16 cellular contexts compared by ENCODE assay signal in genomic region chr3:124774841-124775402, GRCh38. TPM values are rescaled to one million over a fixed set of nuclear protein-coding genes. Genes with fewer than 3 reads are reported as not detected.
DNase-seq lines count a peak whose midpoint lies in the region; ATAC-seq and TF ChIP-seq lines count a peak whose summit lies in the region.
"Had no signal": no experiment of that assay in that cellular context is flagged by ENCODE, and none has a peak within 500 bp of the region (broad histone marks: within the 10 kb centered on the region; RNA-seq: fewer than 3 reads in every experiment).

No MANE protein-coding gene starts in this region.

- no peak for DNase-seq in HFFc6
- DNase-seq in ascending aorta (ENCODE audit: low spot score in 2 of 2) = no peak
- no peak for DNase-seq in mesenteric fat pad (ENCODE audit: low spot score)
- DNase-seq in effector CD4-positive, alpha-beta T cell = no peak
- no peak for DNase-seq in HT-29 (ENCODE audit: low spot score)
- DNase-seq: CD4-positive, CD25-positive, alpha-beta regulatory T cell; effector CD8-positive, alpha-beta T cell; NCI-H526; occipital lobe; stimulated activated CD4-positive, alpha-beta T cell treated with anti-CD3 and anti-CD28 coated beads, Interleukin-1b, Interleukin-23, amount 100 ng/mL, for 48 hours; stimulated activated CD8-positive, alpha-beta memory T cell treated with anti-CD3 and anti-CD28 coated beads, Interleukin-4, amount 100 ng/mL, for 48 hours had no signal

- peak overlapping the region; percentile 57; the same call in 1 of the 2 replicates for H3K4me3 Mint-ChIP-seq in HFFc6
- H3K4me3 Mint-ChIP-seq: activated T-helper 1 cell treated with anti-CD3 and anti-CD28 coated beads, Interleukin-12 subunit alpha, Interleukin-12 subunit beta, Interleukin-2, Interleukin-4 antibody, amounts not matched to agents 30 ng/mL and 10 ng/mL and 1 ng/mL, durations not matched to agents 14 hours and 24 hours and 36 hours; CD4-positive, CD25-positive, alpha-beta regulatory T cell had no signal

- peaks cover 73% of the 10 kb centered on the region for H3K4me1 Mint-ChIP-seq in HFFc6 (ENCODE audit: low read depth)
- H3K4me1 Mint-ChIP-seq: CD4-positive, CD25-positive, alpha-beta regulatory T cell had no signal

- no peak for ATAC-seq in HG02870 (IDR thresholded peaks at IDR 0.05; ENCODE audit: unreplicated experiment)

- H3K27me3 Mint-ChIP-seq in HFFc6 (ENCODE audit: insufficient read depth) = no peaks in the 10 kb centered on the region; the same call in 1 of the 2 replicates

- intact Hi-C loops in ascending aorta (cut with DNase I) = loop anchor here (5.0 kb wide), 1 partner anchor 37 kb away; no protein-coding TSS in a partner anchor

- peak overlapping the region; percentile 83 for H3K27ac Mint-ChIP-seq in HFFc6
- H3K27ac Mint-ChIP-seq: activated T-helper 1 cell treated with anti-CD3 and anti-CD28 coated beads, Interleukin-12 subunit alpha, Interleukin-12 subunit beta, Interleukin-2, Interleukin-4 antibody, amounts not matched to agents 30 ng/mL and 10 ng/mL and 1 ng/mL, durations not matched to agents 14 hours and 24 hours and 36 hours; CD4-positive, CD25-positive, alpha-beta regulatory T cell had no signal

- 96% methylated on average over 7 of the region's 7 CpGs for WGBS in liver

- H3K9me3 ChIP-seq in ascending aorta = no peaks in the 10 kb centered on the region
- H3K9me3 ChIP-seq in liver (ENCODE audit: control insufficient read depth in 4 of 4, low read length in 3 of 4) = no peaks in the 10 kb centered on the region
- H3K9me3 ChIP-seq in skeletal muscle tissue (ENCODE audit: control insufficient read depth in 3 of 3, low read length in 3 of 3) = no peaks in the 10 kb centered on the region

- peaks cover 16% of the 10 kb centered on the region for H3K36me3 Mint-ChIP-seq in HFFc6 (ENCODE audit: low read depth)
- H3K36me3 Mint-ChIP-seq: CD4-positive, CD25-positive, alpha-beta regulatory T cell had no signal

- TF ChIP-seq CTCF in HFFc6 (IDR thresholded peaks at IDR 0.05) (no peak), ascending aorta (IDR thresholded peaks at IDR 0.05) (no peak), liver (IDR thresholded peaks at IDR 0.05; ENCODE audit: low read depth, low read length, missing input control) (no peak)

- H3K9ac ChIP-seq in liver (ENCODE audit: low read depth in 1 of 2, low read length in 2 of 2) (no peak overlapping the region), skeletal muscle tissue (ENCODE audit: low read depth in 1 of 3, low read length in 3 of 3) (no peak overlapping the region)

- H3K27me3 ChIP-seq in ascending aorta (no peaks in the 10 kb centered on the region), liver (ENCODE audit: control insufficient read depth in 4 of 4, insufficient read depth in 4 of 4, low read length in 3 of 4) (no peaks in the 10 kb centered on the region), skeletal muscle tissue (ENCODE audit: control insufficient read depth in 3 of 3, insufficient read depth in 3 of 3, low read length in 3 of 3) (no peaks in the 10 kb centered on the region)

- H3K36me3 ChIP-seq in ascending aorta (peaks cover 3 to 31% of the 10 kb centered on the region in 2 donors), liver (ENCODE audit: control insufficient read depth in 4 of 4, insufficient read depth in 3 of 4, low read depth in 1 of 4, low read length in 3 of 4) (peaks cover 0 to 11% (median 7%) of the 10 kb centered on the region in 4 donors), skeletal muscle tissue (ENCODE audit: control insufficient read depth in 3 of 3, insufficient read depth in 3 of 3, low read length in 3 of 3) (peaks cover 2 to 10% (median 4%) of the 10 kb centered on the region in 3 donors)

- peak overlapping the region; percentile 24 to 70 for H3K27ac ChIP-seq in ascending aorta
- H3K27ac ChIP-seq in liver (ENCODE audit: low read depth in 1 of 2, low read length in 2 of 2) = no peak overlapping the region
- peak overlapping the region; percentile 26 for H3K27ac ChIP-seq in skeletal muscle tissue (ENCODE audit: low read depth, low read length)

- TF ChIP-seq RAD21 in liver (IDR thresholded peaks at IDR 0.05) = no peak

- H3K9me3 Mint-ChIP-seq in HFFc6 = no peaks in the 10 kb centered on the region
- H3K9me3 Mint-ChIP-seq: activated T-helper 1 cell treated with anti-CD3 and anti-CD28 coated beads, Interleukin-12 subunit alpha, Interleukin-12 subunit beta, Interleukin-2, Interleukin-4 antibody, amounts not matched to agents 30 ng/mL and 10 ng/mL and 1 ng/mL, durations not matched to agents 14 hours and 24 hours and 36 hours; CD4-positive, CD25-positive, alpha-beta regulatory T cell had no signal

- H3K4me3 ChIP-seq in ascending aorta (no peak overlapping the region), liver (ENCODE audit: low read depth in 1 of 3, low read length in 3 of 3) (no peak overlapping the region), skeletal muscle tissue (ENCODE audit: low read length in 3 of 3) (no peak overlapping the region)
- H3K4me3 ChIP-seq: lung had no signal

- H3K4me1 ChIP-seq in ascending aorta (peaks cover 40 to 75% of the 10 kb centered on the region in 2 donors), liver (ENCODE audit: control insufficient read depth in 4 of 4, insufficient read depth in 4 of 4, low read length in 3 of 4) (peaks cover 0 to 14% (median 9%) of the 10 kb centered on the region in 4 donors), skeletal muscle tissue (ENCODE audit: control insufficient read depth in 3 of 3, insufficient read depth in 3 of 3, low read length in 3 of 3) (peaks cover 63 to 75% (median 65%) of the 10 kb centered on the region in 3 donors)

TF ChIP-seq in liver, 16 proteins besides CTCF, POLR2A, EP300 and RAD21:
- peak; percentile 41 to 73 for TF ChIP-seq HNF4A (conservative IDR thresholded peaks at IDR 0.05)
- TF ChIP-seq NR2F2 (IDR thresholded peaks at IDR 0.05) = no peak
- no peak for TF ChIP-seq JUND (IDR thresholded peaks at IDR 0.05)

RNA-seq across cellular contexts. Expression of gene UMPS, which starts 44.7 kb away (rescaled TPM):
- 10 to 100 TPM; 25.2 to 39.6 (median 28.4) TPM for total RNA-seq in HFFc6 (2021; fragmentation: NEBNext Ultra II Directional; extraction: Animal tissue kit (Norgen Biotek cat#: 25700))
- total RNA-seq in ascending aorta (4.5 TPM), liver (10 to 100 TPM; 26.8 to 39.4 TPM), skeletal muscle tissue (28.2 TPM), mesenteric fat pad (20.8 TPM)
- 10 to 100 TPM; 21.3 to 25.2 TPM for polyA plus RNA-seq in liver
- 57.3 and 70.2 TPM in 2 replicates for total RNA-seq in HT-29 (2014; rRNA removed; shearing (Covaris generic))

Comparison
In these comparisons a context has a peak if more than half of its experiments do, and no peak if none do; other contexts are left out.
1. H3K27ac ChIP-seq: peak in ascending aorta (2 of 2) and skeletal muscle tissue (single experiment); none in liver (0 of 2).